ENCODE assay signal across 17 cellular contexts in the genomic region with DNA sequence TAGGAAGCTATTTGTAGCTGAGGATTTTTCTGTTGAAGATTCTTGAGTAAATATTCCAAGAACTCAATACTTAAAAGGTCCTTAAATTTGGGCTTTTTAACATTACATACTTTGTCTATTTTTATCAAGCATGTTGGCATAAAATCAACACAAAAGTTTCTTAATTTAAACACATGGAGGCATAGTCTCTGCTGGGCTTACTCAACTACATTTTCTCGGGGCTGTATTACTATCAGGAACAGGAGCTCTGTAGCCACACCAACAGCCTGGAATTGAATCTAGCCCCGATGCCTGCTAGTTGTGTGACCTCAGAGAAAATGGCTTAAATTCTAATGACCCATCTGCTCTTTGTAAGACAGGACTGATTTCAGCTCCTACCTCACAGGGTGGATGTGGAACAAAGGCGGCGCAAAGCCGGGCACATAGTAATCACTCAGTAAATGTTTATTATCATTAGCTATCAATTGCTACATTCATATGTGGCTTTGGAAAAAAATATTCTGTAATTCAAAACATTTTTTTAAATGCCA.
DNase-seq lines count a peak whose midpoint lies in the region; ATAC-seq and TF ChIP-seq lines count a peak whose summit lies in the region.
"Had no signal": no experiment of that assay in that cellular context is flagged by ENCODE, and none has a peak within 500 bp of the region (broad histone marks: within the 10 kb centered on the region; RNA-seq: fewer than 3 reads in every experiment).

No MANE protein-coding gene starts in this region.

- no peak for TF ChIP-seq CTCF in BJ (IDR thresholded peaks at IDR 0.05; ENCODE audit: insufficient read depth, low read depth, low read length)
- TF ChIP-seq CTCF in fibroblast of mammary gland (conservative IDR thresholded peaks at IDR 0.05; ENCODE audit: control insufficient read depth, insufficient read depth, low read depth, low read length): no peak
- TF ChIP-seq CTCF in suprapubic skin (IDR thresholded peaks at IDR 0.05): no peak

- TF ChIP-seq POLR2A in suprapubic skin (IDR thresholded peaks at IDR 0.05): no peak

- no peak for TF ChIP-seq EP300 in suprapubic skin (IDR thresholded peaks at IDR 0.05)

- no peaks in the 10 kb centered on the region for H3K9me3 ChIP-seq in adipocyte (ENCODE audit: control insufficient read depth, low read length)
- no peaks in the 10 kb centered on the region for H3K9me3 ChIP-seq in suprapubic skin

- 74% methylated on average over 5 of the region's 5 CpGs for WGBS in suprapubic skin

- H3K27ac ChIP-seq in suprapubic skin: peak overlapping the region; percentile 10
- H3K27ac ChIP-seq: BLaER1 had no signal

- CTCF ChIA-PET in BJ (lab: Yijun Ruan, JAX): interaction anchor here (0.9 to 1.2 kb wide), 4 partner anchors 20 to 259 kb away, joined by 3 to 6 read pairs (median 4); no protein-coding TSS in a partner anchor

- H3K36me3 ChIP-seq in BJ (ENCODE audit: control insufficient read depth, insufficient read depth, low read length): no peaks in the 10 kb centered on the region
- H3K36me3 ChIP-seq in adipocyte (ENCODE audit: control insufficient read depth, insufficient read depth, low read length, severe bottlenecking): no peaks in the 10 kb centered on the region
- no peaks in the 10 kb centered on the region for H3K36me3 ChIP-seq in suprapubic skin
- H3K36me3 ChIP-seq: BLaER1, HAP-1 had no signal

- POLR2A ChIA-PET in BJ (lab: Charles Lee): interaction anchor here (0.5 to 0.6 kb wide), 3 partner anchors 38 to 304 kb away, joined by 4 to 7 read pairs (median 7); no protein-coding TSS in a partner anchor

- no peak for ATAC-seq in GM19463 (IDR thresholded peaks at IDR 0.05; ENCODE audit: unreplicated experiment)

- H3K4me3 ChIP-seq in BJ (ENCODE audit: low read depth, low read length): no peak overlapping the region
- peak overlapping the region; percentile 50 for H3K4me3 ChIP-seq in adipocyte (ENCODE audit: low read length)
- H3K4me3 ChIP-seq in fibroblast of mammary gland (ENCODE audit: control insufficient read depth, low read depth, low read length): no peak overlapping the region
- H3K4me3 ChIP-seq in suprapubic skin: no peak overlapping the region
- H3K4me3 ChIP-seq: BLaER1, HAP-1 had no signal

- no peaks in the 10 kb centered on the region for H3K27me3 ChIP-seq in BJ (ENCODE audit: control insufficient read depth, insufficient read depth, low read length)
- no peaks in the 10 kb centered on the region for H3K27me3 ChIP-seq in adipocyte (replicated peaks; ENCODE audit: control insufficient read depth, insufficient read depth, low read length)
- no peaks in the 10 kb centered on the region for H3K27me3 ChIP-seq in suprapubic skin
- H3K27me3 ChIP-seq: BLaER1 had no signal

- H3K4me1 ChIP-seq in adipocyte (ENCODE audit: control insufficient read depth, insufficient read depth, low read length): peaks cover 40% of the 10 kb centered on the region
- peaks cover 19% of the 10 kb centered on the region for H3K4me1 ChIP-seq in suprapubic skin
- H3K4me1 ChIP-seq: HAP-1 had no signal

- H3K9ac ChIP-seq in adipocyte (ENCODE audit: low read length): peak overlapping the region; percentile 51
- H3K9ac ChIP-seq: BLaER1 had no signal

- DNase-seq in BJ (ENCODE audit: low read depth) (peak; percentile 8), adipocyte (ENCODE audit: low read depth) (peak; percentile 67), fibroblast of mammary gland (ENCODE audit: low read depth) (peak; percentile 13), suprapubic skin (ENCODE audit: low spot score in 2 of 2) (no peak), NCI-H1105 treated with DMSO at 0.1 percent for 48 hours (lab: John Stamatoyannopoulos, UW) (no peak)
- no peak for DNase-seq in activated CD4-positive, CD25-positive, alpha-beta regulatory T cell treated with anti-CD3 and anti-CD28 coated beads, Interleukin-2, amount 50 U/mL, for 72 hours
- DNase-seq: ACHN; CD8-positive, alpha-beta memory T cell; EL; Karpas-422; NCI-H1930; NCI-H2171 treated with DMSO at 0.1 percent for 48 hours; NCI-H774; SHP77 had no signal

Comparison
In these comparisons a context has a peak if more than half of its experiments do, and no peak if none do; other contexts are left out.
1. DNase-seq: peak in BJ (single experiment), adipocyte (single experiment) and fibroblast of mammary gland (single experiment); none in suprapubic skin (0 of 2), activated CD4-positive, CD25-positive, alpha-beta regulatory T cell treated with anti-CD3 and anti-CD28 coated beads, Interleukin-2, amount 50 U/mL, for 72 hours (single experiment) and NCI-H1105 treated with DMSO at 0.1 percent for 48 hours (single experiment).